25 cellular contexts compared by ENCODE assay signal in genomic region chr18:57258131-57258777, GRCh38.
"Had no signal": no experiment of that assay in that cellular context is flagged by ENCODE, and none has a peak within 500 bp of the region (broad histone marks: within the 10 kb centered on the region; RNA-seq: fewer than 3 reads in every experiment).

No MANE protein-coding gene starts in this region.

- H3K4me1 Mint-ChIP-seq: endodermal cell, natural killer cell, neural crest cell had no signal

- H3K9me3 Mint-ChIP-seq: neural crest cell, type B pancreatic cell had no signal

- H3K36me3 ChIP-seq: gastrocnemius medialis, lower lobe of right lung, neutrophil, pancreas, right lobe of liver, stomach, thyroid gland had no signal

- H3K4me3 ChIP-seq: gastrocnemius medialis, lower lobe of right lung, pancreas, right lobe of liver, stomach, thyroid gland had no signal

- H3K27ac ChIP-seq: epithelial cell of prostate, gastrocnemius medialis, lower lobe of right lung, neutrophil, pancreas, right lobe of liver, stomach, thyroid gland had no signal

- DNase-seq: effector CD8-positive, alpha-beta T cell; endodermal cell; foreskin fibroblast; gastrocnemius medialis; head of caudate nucleus; left ventricle myocardium superior; lower lobe of right lung; natural killer cell; pancreas; retina; right lobe of liver; small intestine; stimulated activated CD4-positive, alpha-beta T cell treated with anti-CD3 and anti-CD28 coated beads, Interleukin-12 subunit alpha, Interleukin-12 subunit beta, amount 100 ng/mL, for 4 hours; stimulated activated CD4-positive, alpha-beta T cell treated with anti-CD3 and anti-CD28 coated beads, Interleukin-1b, Interleukin-23, amount 100 ng/mL, for 48 hours; stimulated activated CD4-positive, alpha-beta T cell treated with anti-CD3 and anti-CD28 coated beads, Interleukin-4, amount 100 ng/mL, for 1 hour; stimulated activated CD8-positive, alpha-beta memory T cell treated with anti-CD3 and anti-CD28 coated beads, Interleukin-4, amount 100 ng/mL, for 48 hours; stimulated activated naive CD4-positive, alpha-beta T cell treated with Interleukin-2 at 50 U/mL for 16 hours; stomach; thyroid gland had no signal

- H3K4me3 Mint-ChIP-seq: dendritic cell treated with granulocyte-macrophage colony-stimulating factor and Interleukin-4, amounts not matched to agents 40 ng/mL and 50 ng/mL, for 4 days; endodermal cell; natural killer cell; neural crest cell; type B pancreatic cell had no signal

- H3K27me3 ChIP-seq: gastrocnemius medialis, neutrophil, pancreas, right lobe of liver, stomach, thyroid gland had no signal

- ATAC-seq: esophagus mucosa, gastrocnemius medialis, left ventricle myocardium superior, lower lobe of right lung, natural killer cell, pancreas, right lobe of liver had no signal

- H3K27ac Mint-ChIP-seq: dendritic cell treated with granulocyte-macrophage colony-stimulating factor and Interleukin-4, amounts not matched to agents 40 ng/mL and 50 ng/mL, for 4 days; endodermal cell; natural killer cell; type B pancreatic cell had no signal

- H3K27me3 Mint-ChIP-seq: dendritic cell treated with granulocyte-macrophage colony-stimulating factor and Interleukin-4, amounts not matched to agents 40 ng/mL and 50 ng/mL, for 4 days had no signal

- H3K4me1 ChIP-seq: gastrocnemius medialis, lower lobe of right lung, pancreas, right lobe of liver, stomach, thyroid gland had no signal

- H3K9me3 ChIP-seq: gastrocnemius medialis, lower lobe of right lung, neutrophil, pancreas, right lobe of liver, stomach, thyroid gland had no signal

- H3K36me3 Mint-ChIP-seq: natural killer cell, type B pancreatic cell had no signal
